Comparison of ENCODE assay signal across 26 cellular contexts in genomic region chr12:6146509-6146908, GRCh38. TPM values are rescaled to one million over a fixed set of nuclear protein-coding genes. Genes with fewer than 3 reads are reported as not detected.
DNase-seq lines count a peak whose midpoint lies in the region; ATAC-seq and TF ChIP-seq lines count a peak whose summit lies in the region.
"Had no signal": no experiment of that assay in that cellular context is flagged by ENCODE, and none has a peak within 500 bp of the region (broad histone marks: within the 10 kb centered on the region; RNA-seq: fewer than 3 reads in every experiment).

No MANE protein-coding gene starts in this region.

- H3T11ph ChIP-seq in H9 (ENCODE audit: low read length), result no peak overlapping the region

- no peaks in the 10 kb centered on the region for H3K9me3 ChIP-seq in AG04450 (ENCODE audit: control insufficient read depth, insufficient read depth, low read length)
- no peaks in the 10 kb centered on the region for H3K9me3 ChIP-seq in H9 (ENCODE audit: control insufficient read depth, low read depth, low read length)
- H3K9me3 ChIP-seq in trophoblast cell (ENCODE audit: insufficient read depth, low read depth, low read length), result no peaks in the 10 kb centered on the region
- H3K9me3 ChIP-seq: BE2C had no signal

- H3K4me2 ChIP-seq in H9 (ENCODE audit: insufficient read depth, insufficient read length, low read length) (no peak overlapping the region), trophoblast cell (ENCODE audit: low read length) (no peak overlapping the region)

- H3K18ac ChIP-seq in H9 (ENCODE audit: insufficient read length, low read depth, low read length) (peak overlapping the region; percentile 14), trophoblast cell (ENCODE audit: low read length) (peak overlapping the region; percentile 79)

- POLR2A ChIA-PET in AG04450 (lab: Yijun Ruan, JAX), result no interaction called here

- no CpG with 5 or more reads among the region's 7 CpGs for WGBS in H9 (ENCODE audit: extremely low coverage, insufficient read length, low lambda C conversion rate)
- WGBS in trophoblast cell (ENCODE audit: extremely low coverage, insufficient coverage, insufficient read length), result no CpG with 5 or more reads among the region's 7 CpGs

- H3K79me2 ChIP-seq in H9 (ENCODE audit: insufficient read depth, low read length), result no peaks in the 10 kb centered on the region
- no peaks in the 10 kb centered on the region for H3K79me2 ChIP-seq in trophoblast cell (ENCODE audit: control insufficient read depth, insufficient read depth, low read length, poor library complexity)

- H3K9ac ChIP-seq in H9 (ENCODE audit: extremely low read depth, insufficient read length, low read length) (no peak overlapping the region), trophoblast cell (ENCODE audit: low read length) (no peak overlapping the region)

- DNase-seq in AG04450 (ENCODE audit: low read depth, low spot score) (no peak), H9 (no peak), trophoblast cell (no peak), NCI-H2171 treated with DMSO at 0.1 percent for 48 hours (lab: John Stamatoyannopoulos, UW) (no peak)
- DNase-seq in effector CD8-positive, alpha-beta T cell (lab: John Stamatoyannopoulos, UW), result no peak
- DNase-seq: BE2C; CD4-positive, alpha-beta T cell; DMS53; GOT3; HCEC 1CT; Kasumi-1; NCI-H1092 treated with DMSO at 0.1 percent for 48 hours; NCI-H1436; NCI-H187; NCI-H2107; NCI-H446; NCI-H524 treated with DMSO at 0.1 percent for 48 hours; NCI-H774; NK-92 treated with Interleukin-12 subunit alpha and Interleukin-12 subunit beta, amount 100 ng/mL, for 24 hours; PC-3 had no signal

- no peaks in the 10 kb centered on the region for H4K20me1 ChIP-seq in H9 (ENCODE audit: control insufficient read depth, insufficient read depth, insufficient read length)

- CTCF ChIA-PET in AG04450 (lab: Charles Lee), result no interaction called here

- H3K23ac ChIP-seq in H9 (ENCODE audit: insufficient read length, low read depth, low read length) (no peak overlapping the region), trophoblast cell (ENCODE audit: low read length) (no peak overlapping the region)

- H4K12ac ChIP-seq in trophoblast cell (ENCODE audit: low read depth, low read length), result no peak overlapping the region

- H3K4me3 ChIP-seq in AG04450 (ENCODE audit: low read depth, low read length), result no peak overlapping the region
- H3K4me3 ChIP-seq in trophoblast cell (ENCODE audit: low read depth, low read length), result no peak overlapping the region

- H2AK5ac ChIP-seq in H9 (ENCODE audit: insufficient read length, low read length) (no peak overlapping the region), trophoblast cell (ENCODE audit: low read length) (peak overlapping the region; percentile 89)

- H2AFZ ChIP-seq in H9 (ENCODE audit: low read length), result no peak overlapping the region
- no peak overlapping the region for H2AFZ ChIP-seq in trophoblast cell (ENCODE audit: insufficient read depth, low read length, poor library complexity)

- H3K27ac Mint-ChIP-seq in H9, result no peak overlapping the region
- peak overlapping the region; percentile 91 for H3K27ac Mint-ChIP-seq in dendritic cell treated with granulocyte-macrophage colony-stimulating factor and Interleukin-4, amounts not matched to agents 40 ng/mL and 50 ng/mL, for 4 days

- H2BK12ac ChIP-seq in H9 (ENCODE audit: insufficient read length, low read depth, low read length) (no peak overlapping the region), trophoblast cell (ENCODE audit: low read length) (peak overlapping the region; percentile 42)

- no peak overlapping the region for H2BK20ac ChIP-seq in H9 (ENCODE audit: low read depth, low read length, poor library complexity, severe bottlenecking)

- no peak overlapping the region for H4K5ac ChIP-seq in H9 (ENCODE audit: insufficient read length, low read depth, low read length)

- H3K9me3 Mint-ChIP-seq in H9, result peaks cover 3 to 9% of the 10 kb centered on the region in 2 experiments; a peak in 2 of 5 replicates
- no peaks in the 10 kb centered on the region for H3K9me3 Mint-ChIP-seq in dendritic cell treated with granulocyte-macrophage colony-stimulating factor and Interleukin-4, amounts not matched to agents 40 ng/mL and 50 ng/mL, for 4 days
- H3K9me3 Mint-ChIP-seq: CD4-positive, alpha-beta T cell had no signal

- peak overlapping the region; percentile 11 for H3K27ac ChIP-seq in AG04450 (ENCODE audit: low read depth, low read length)
- no peak overlapping the region for H3K27ac ChIP-seq in H9 (ENCODE audit: insufficient read length, low read depth, low read length)
- H3K27ac ChIP-seq in trophoblast cell (ENCODE audit: low read depth, low read length), result no peak overlapping the region
- H3K27ac ChIP-seq: 22Rv1 had no signal

- H3K4me3 Mint-ChIP-seq in H9, result no peak overlapping the region
- no peak overlapping the region for H3K4me3 Mint-ChIP-seq in dendritic cell treated with granulocyte-macrophage colony-stimulating factor and Interleukin-4, amounts not matched to agents 40 ng/mL and 50 ng/mL, for 4 days
- H3K4me3 Mint-ChIP-seq: CD4-positive, alpha-beta T cell had no signal

- H3K4me1 ChIP-seq in H9 (ENCODE audit: insufficient read depth, low read length) (no peaks in the 10 kb centered on the region), trophoblast cell (ENCODE audit: control insufficient read depth in 1 of 2, insufficient read depth in 2 of 2, low read length in 2 of 2) (peaks cover 10% of the 10 kb centered on the region in 2 experiments)

- H3K27me3 ChIP-seq in AG04450 (ENCODE audit: control insufficient read depth, insufficient read depth, low read length), result no peaks in the 10 kb centered on the region
- H3K27me3 ChIP-seq in H9 (ENCODE audit: insufficient read depth, low read length), result no peaks in the 10 kb centered on the region
- H3K27me3 ChIP-seq in trophoblast cell (ENCODE audit: insufficient read depth, low read length), result no peaks in the 10 kb centered on the region
- H3K27me3 ChIP-seq: BE2C had no signal

- intact Hi-C loops in dendritic cell treated with granulocyte-macrophage colony-stimulating factor and Interleukin-4, amounts not matched to agents 40 ng/mL and 50 ng/mL, for 4 days (cut with micrococcal nuclease), result loop anchor here (5.0 kb wide), 1 partner anchor 36 kb away; no protein-coding TSS in a partner anchor

- H3K14ac ChIP-seq in H9 (ENCODE audit: insufficient read depth, low read length) (no peak overlapping the region), trophoblast cell (ENCODE audit: low read length) (peak overlapping the region; percentile 75)

- H4K8ac ChIP-seq in H9 (replicated peaks; ENCODE audit: insufficient read length, low read depth, low read length), result no peak overlapping the region
- H4K8ac ChIP-seq in trophoblast cell (ENCODE audit: low read depth, low read length), result peak overlapping the region; percentile 28

- peaks cover 2 to 4% (median 2%) of the 10 kb centered on the region in 3 experiments; a peak in 6 of 7 replicates for H3K36me3 Mint-ChIP-seq in H9 (ENCODE audit: insufficient read depth in 1 of 3, low read depth in 3 of 3)
- H3K36me3 Mint-ChIP-seq in dendritic cell treated with granulocyte-macrophage colony-stimulating factor and Interleukin-4, amounts not matched to agents 40 ng/mL and 50 ng/mL, for 4 days (ENCODE audit: low read depth), result peaks cover 8% of the 10 kb centered on the region

- H3K23me2 ChIP-seq in H9 (ENCODE audit: insufficient read length, low read depth, low read length, poor library complexity, severe bottlenecking), result no peaks in the 10 kb centered on the region

- ATAC-seq in GM21423 (IDR thresholded peaks at IDR 0.05; ENCODE audit: unreplicated experiment) (no peak), GM19455 (IDR thresholded peaks at IDR 0.05; ENCODE audit: unreplicated experiment) (no peak)
- ATAC-seq: PC-3 had no signal

- peaks cover 0 to 2% of the 10 kb centered on the region in 2 experiments; a peak in 2 of 4 replicates for H3K4me1 Mint-ChIP-seq in H9
- peaks cover 64% of the 10 kb centered on the region for H3K4me1 Mint-ChIP-seq in dendritic cell treated with granulocyte-macrophage colony-stimulating factor and Interleukin-4, amounts not matched to agents 40 ng/mL and 50 ng/mL, for 4 days (ENCODE audit: low read depth)

- H2BK120ac ChIP-seq in H9 (ENCODE audit: low read depth, low read length, poor library complexity, severe bottlenecking), result no peak overlapping the region
- H2BK120ac ChIP-seq in trophoblast cell (ENCODE audit: insufficient read depth, low read length, poor library complexity), result peak overlapping the region; percentile 37

- no peaks in the 10 kb centered on the region for H3K79me1 ChIP-seq in H9 (ENCODE audit: insufficient read depth, low read depth, low read length, poor library complexity, severe bottlenecking)
- peaks cover 13% of the 10 kb centered on the region for H3K79me1 ChIP-seq in trophoblast cell (ENCODE audit: low read length)

- no peaks in the 10 kb centered on the region; the same call in 1 of the 2 replicates for H3K27me3 Mint-ChIP-seq in H9 (ENCODE audit: low read depth)
- no peaks in the 10 kb centered on the region for H3K27me3 Mint-ChIP-seq in dendritic cell treated with granulocyte-macrophage colony-stimulating factor and Interleukin-4, amounts not matched to agents 40 ng/mL and 50 ng/mL, for 4 days
- H3K27me3 Mint-ChIP-seq: CD4-positive, alpha-beta T cell had no signal

- H3K56ac ChIP-seq in H9 (ENCODE audit: insufficient read length, low read depth, low read length), result no peak overlapping the region

- no peak overlapping the region for H2BK15ac ChIP-seq in H9 (ENCODE audit: low read depth, low read length)

- H4K91ac ChIP-seq in H9 (ENCODE audit: insufficient read length, low read depth, low read length) (no peak overlapping the region), trophoblast cell (ENCODE audit: low read depth, low read length) (peak overlapping the region; percentile 88)

- H3K4ac ChIP-seq in H9 (ENCODE audit: low read depth, low read length), result no peak overlapping the region
- H3K4ac ChIP-seq in trophoblast cell (ENCODE audit: low read depth, low read length), result no peak overlapping the region

- TF ChIP-seq CTCF in AG04450 (IDR thresholded peaks at IDR 0.05; ENCODE audit: low read depth, low read length), result no peak
- TF ChIP-seq CTCF in H9 (conservative IDR thresholded peaks at IDR 0.05), result no peak

- H2BK5ac ChIP-seq in H9 (ENCODE audit: insufficient read length, low read length) (no peak overlapping the region), trophoblast cell (ENCODE audit: low read depth, low read length, poor library complexity) (peak overlapping the region; percentile 24)

- no peaks in the 10 kb centered on the region for H3K36me3 ChIP-seq in trophoblast cell (ENCODE audit: control insufficient read depth in 1 of 2, insufficient read depth in 2 of 2, low read length in 2 of 2)
- H3K36me3 ChIP-seq: BE2C had no signal

RNA-seq across cellular contexts. Expression of gene VWF, which starts 22.0 kb away (rescaled TPM):
- 0.22 and 0.35 TPM in 2 replicates for polyA plus RNA-seq in AG04450 (2011; rRNA removed)
- 0.64 and 1.0 TPM in 2 replicates for polyA minus RNA-seq in AG04450 (2011; rRNA and poly(A)+ RNA removed)
- total RNA-seq in H9 (2021), result 0.17 and 0.35 TPM in 2 replicates
- 0.82 and 1.1 TPM in 2 replicates for polyA plus RNA-seq in trophoblast cell (2013)
- total RNA-seq: Daoy, HT-29, PC-3 had no signal

RNA-seq across cellular contexts. Expression of gene CD9, which starts 53.7 kb away (rescaled TPM):
- 152 and 177 TPM in 2 replicates for polyA plus RNA-seq in AG04450 (2011; rRNA removed)
- polyA minus RNA-seq in AG04450 (2011; rRNA and poly(A)+ RNA removed), result 91.4 and 91.9 TPM in 2 replicates
- total RNA-seq in H9 (2021), result 131 and 132 TPM in 2 replicates
- polyA plus RNA-seq in trophoblast cell (2013), result 675 and 739 TPM in 2 replicates
